18 cellular contexts compared by ENCODE assay signal in genomic region chr11:45053736-45054446, GRCh38.
DNase-seq lines count a peak whose midpoint lies in the region; ATAC-seq and TF ChIP-seq lines count a peak whose summit lies in the region.
"Had no signal": no experiment of that assay in that cellular context is flagged by ENCODE, and none has a peak within 500 bp of the region (broad histone marks: within the 10 kb centered on the region; RNA-seq: fewer than 3 reads in every experiment).

No MANE protein-coding gene starts in this region.

- no peak overlapping the region for H3K27ac ChIP-seq in BLaER1
- no peak overlapping the region for H3K27ac ChIP-seq in Karpas-422 (ENCODE audit: low read length)
- no peak overlapping the region for H3K27ac ChIP-seq in neuronal stem cell (replicated peaks; ENCODE audit: low read length)
- H3K27ac ChIP-seq: KMS-11 had no signal

- peak overlapping the region; percentile 71 for H2BK15ac ChIP-seq in neuronal stem cell (ENCODE audit: low read length)

- no peaks in the 10 kb centered on the region for H3K27me3 ChIP-seq in BLaER1
- H3K27me3 ChIP-seq in Karpas-422 (ENCODE audit: low read length), result peaks cover 5% of the 10 kb centered on the region; the same call in 1 of the 2 replicates
- peaks cover 0 to 30% (median 0%) of the 10 kb centered on the region in 3 experiments for H3K27me3 ChIP-seq in neuronal stem cell (ENCODE audit: control insufficient read depth in 3 of 3, insufficient read depth in 3 of 3, low read depth in 1 of 3, low read length in 3 of 3)

- H2AFZ ChIP-seq in Karpas-422 (ENCODE audit: low read length) (no peak overlapping the region), neuronal stem cell (ENCODE audit: low read length) (no peak overlapping the region)
- H2AFZ ChIP-seq: GM23338 had no signal

- peak; percentile 83 for DNase-seq in Karpas-422
- no peak for DNase-seq in activated B cell treated with CpG ODN at 0.5 μM for 24 hours
- no peak for DNase-seq in neuronal stem cell (ENCODE audit: low spot score)
- no peak for DNase-seq in NCI-H510A (lab: John Stamatoyannopoulos, UW)
- DNase-seq: CD4-positive, CD25-positive, alpha-beta regulatory T cell; DMS79 treated with DMSO at 0.1 percent for 48 hours; HCEC 1CT; NCI-H1105; NCI-H2081; NCI-H82; SIG-M5; SK-N-SH had no signal

- H2BK120ac ChIP-seq in neuronal stem cell (ENCODE audit: low read depth, low read length), result peak overlapping the region; percentile 33

- peaks cover 15% of the 10 kb centered on the region for H3K27me3 Mint-ChIP-seq in activated B cell treated with CpG ODN at 0.5 μM for 24 hours
- H3K27me3 Mint-ChIP-seq: CD4-positive, CD25-positive, alpha-beta regulatory T cell had no signal

- no peaks in the 10 kb centered on the region for H4K20me1 ChIP-seq in BLaER1
- H4K20me1 ChIP-seq in Karpas-422 (ENCODE audit: insufficient read depth, low read depth, low read length), result no peaks in the 10 kb centered on the region

- H3K9me3 ChIP-seq in BLaER1, result no peaks in the 10 kb centered on the region
- H3K9me3 ChIP-seq in Karpas-422 (ENCODE audit: low read length), result no peaks in the 10 kb centered on the region
- no peaks in the 10 kb centered on the region for H3K9me3 ChIP-seq in neuronal stem cell (replicated peaks in 1 of 2; ENCODE audit: control insufficient read depth in 2 of 2, insufficient read depth in 1 of 2, low read depth in 1 of 2, low read length in 2 of 2)
- H3K9me3 ChIP-seq: SK-N-SH had no signal

- H3K9me3 Mint-ChIP-seq in activated B cell treated with CpG ODN at 0.5 μM for 24 hours, result peaks cover 4% of the 10 kb centered on the region
- H3K9me3 Mint-ChIP-seq: GM23338 had no signal

- no peak overlapping the region for H3K23ac ChIP-seq in neuronal stem cell (ENCODE audit: low read depth, low read length, poor library complexity)

- H4K91ac ChIP-seq in neuronal stem cell (ENCODE audit: low read depth, low read length, poor library complexity), result no peak overlapping the region

- no peaks in the 10 kb centered on the region for H3K79me2 ChIP-seq in Karpas-422 (ENCODE audit: low read length)

- H2BK5ac ChIP-seq in neuronal stem cell (ENCODE audit: low read length), result no peak overlapping the region

- intact Hi-C loops in activated B cell treated with CpG ODN at 0.5 μM for 24 hours (cut with micrococcal nuclease), result loop anchor here (1.0 kb wide), 1 partner anchor 25 kb away; no protein-coding TSS in a partner anchor

- TF ChIP-seq CTCF in activated B cell treated with CpG ODN at 0.5 μM for 24 hours (IDR thresholded peaks at IDR 0.05), result no peak

- no peak overlapping the region for H4K8ac ChIP-seq in neuronal stem cell (ENCODE audit: low read depth, low read length)

- peak overlapping the region; percentile 3 for H3K14ac ChIP-seq in neuronal stem cell (ENCODE audit: low read length)

- no peaks in the 10 kb centered on the region for H3K79me1 ChIP-seq in neuronal stem cell (ENCODE audit: low read depth, low read length)

- H3K27ac Mint-ChIP-seq in activated B cell treated with CpG ODN at 0.5 μM for 24 hours, result no peak overlapping the region
- H3K27ac Mint-ChIP-seq: GM23338 had no signal

- H3K4me3 Mint-ChIP-seq in activated B cell treated with CpG ODN at 0.5 μM for 24 hours, result peak overlapping the region; percentile 25
- H3K4me3 Mint-ChIP-seq: CD4-positive, CD25-positive, alpha-beta regulatory T cell; GM23338 had no signal

- no CpG with 5 or more reads among the region's 15 CpGs for WGBS in neuronal stem cell (ENCODE audit: extremely low coverage in 2 of 2, insufficient read length in 2 of 2, insufficient replicate concordance in 1 of 2), 2 donors

- CTCF ChIA-PET in activated B cell treated with CpG ODN at 0.5 μM for 24 hours (lab: Charles Lee), result no interaction called here

- H3K36me3 Mint-ChIP-seq in activated B cell treated with CpG ODN at 0.5 μM for 24 hours (ENCODE audit: low read depth), result no peaks in the 10 kb centered on the region
- H3K36me3 Mint-ChIP-seq: CD4-positive, CD25-positive, alpha-beta regulatory T cell had no signal

- H3K4me3 ChIP-seq in BLaER1 (no peak overlapping the region), Karpas-422 (ENCODE audit: low read length) (peak overlapping the region; percentile 43; the same call in 1 of the 2 replicates), neuronal stem cell (ENCODE audit: low read length in 2 of 2) (no peak overlapping the region)
- H3K4me3 ChIP-seq: GM23338 had no signal

- H3K9me2 ChIP-seq in Karpas-422 (replicated peaks; ENCODE audit: insufficient read depth, low read length), result no peaks in the 10 kb centered on the region
- H3K9me2 ChIP-seq: SK-N-SH had no signal

- POLR2A ChIA-PET in activated B cell treated with CpG ODN at 0.5 μM for 24 hours (lab: Charles Lee), result no interaction called here

- H3K18ac ChIP-seq in neuronal stem cell (ENCODE audit: low read length), result peak overlapping the region; percentile 84

- H3K9ac ChIP-seq in BLaER1 (peak overlapping the region; percentile 27; the same call in 1 of the 2 replicates), Karpas-422 (ENCODE audit: low read length) (peak overlapping the region; percentile 16), neuronal stem cell (ENCODE audit: low read depth, low read length, poor library complexity) (no peak overlapping the region)
- H3K9ac ChIP-seq: KMS-11, SK-N-SH had no signal

- H3K36me3 ChIP-seq in BLaER1 (no peaks in the 10 kb centered on the region), Karpas-422 (ENCODE audit: insufficient read depth, low read length) (no peaks in the 10 kb centered on the region), neuronal stem cell (replicated peaks in 1 of 2; ENCODE audit: control insufficient read depth in 2 of 2, insufficient read depth in 2 of 2, low read length in 2 of 2) (no peaks in the 10 kb centered on the region)

- peak overlapping the region; percentile 53 for H2BK12ac ChIP-seq in neuronal stem cell (ENCODE audit: low read length)

- peak overlapping the region; percentile 92 for H2AK5ac ChIP-seq in neuronal stem cell (ENCODE audit: low read depth, low read length)

- ATAC-seq in activated B cell treated with CpG ODN at 0.5 μM for 24 hours (ENCODE audit: low read depth) (peak; percentile 83), GM19463 (IDR thresholded peaks at IDR 0.05; ENCODE audit: unreplicated experiment) (no peak), HG03135 (IDR thresholded peaks at IDR 0.05; ENCODE audit: unreplicated experiment) (no peak)
- ATAC-seq: GM23338, Panc1 had no signal

- H3K4ac ChIP-seq in neuronal stem cell (ENCODE audit: low read length), result no peak overlapping the region

- H3K4me1 ChIP-seq in BLaER1 (peaks cover 54% of the 10 kb centered on the region), Karpas-422 (ENCODE audit: low read length) (peaks cover 38% of the 10 kb centered on the region), neuronal stem cell (ENCODE audit: control insufficient read depth in 2 of 2, insufficient read depth in 1 of 2, low read depth in 1 of 2, low read length in 2 of 2) (peaks cover 0 to 35% of the 10 kb centered on the region in 2 donors)

- H3K4me1 Mint-ChIP-seq in activated B cell treated with CpG ODN at 0.5 μM for 24 hours, result peaks cover 15% of the 10 kb centered on the region
- H3K4me1 Mint-ChIP-seq: CD4-positive, CD25-positive, alpha-beta regulatory T cell had no signal

- H3K4me2 ChIP-seq in BLaER1 (peak overlapping the region; percentile 71), Karpas-422 (ENCODE audit: low read depth, low read length, poor library complexity, severe bottlenecking) (peak overlapping the region; percentile 55), neuronal stem cell (ENCODE audit: insufficient read depth, low read length, poor library complexity, severe bottlenecking) (no peak overlapping the region)
- H3K4me2 ChIP-seq: GM23338, KMS-11, SK-N-SH had no signal
